Comparison of ENCODE assay signal across 15 cellular contexts in genomic region chr2:241575624-241576292, GRCh38. TPM values are rescaled to one million over a fixed set of nuclear protein-coding genes. Genes with fewer than 3 reads are reported as not detected.
DNase-seq lines count a peak whose midpoint lies in the region; ATAC-seq, FAIRE-seq and TF ChIP-seq lines count a peak whose summit lies in the region.
"Had no signal": no experiment of that assay in that cellular context is flagged by ENCODE, and none has a peak within 500 bp of the region (broad histone marks: within the 10 kb centered on the region; RNA-seq: fewer than 3 reads in every experiment).

No MANE protein-coding gene starts in this region.

- TF ChIP-seq CTCF in HCT116 (IDR thresholded peaks at IDR 0.05 in 2 of 3, conservative IDR thresholded peaks at IDR 0.05 in 1 of 3; ENCODE audit: borderline replicate concordance in 1 of 3, insufficient read depth in 1 of 3, low read depth in 2 of 3, low read length in 2 of 3) (no peak), K562 (IDR thresholded peaks at IDR 0.05 in 2 of 3, conservative IDR thresholded peaks at IDR 0.05 in 1 of 3; ENCODE audit: insufficient read depth in 2 of 3, low read depth in 1 of 3, low read length in 3 of 3) (no peak), lower lobe of right lung (IDR thresholded peaks at IDR 0.05) (no peak), sigmoid colon (IDR thresholded peaks at IDR 0.05) (no peak), coronary artery (IDR thresholded peaks at IDR 0.05) (no peak)

- TF ChIP-seq RAD21 in HCT116 (IDR thresholded peaks at IDR 0.05; ENCODE audit: low read depth) (no peak), K562 (CRISPR knock-in tag; conservative IDR thresholded peaks at IDR 0.05 in 1 of 2, IDR thresholded peaks at IDR 0.05 in 1 of 2) (no peak)

- CTCF ChIA-PET in HCT116 (lab: Charles Lee) (no interaction called here), K562 (lab: Yijun Ruan, JAX; ENCODE audit: low intra/inter-chr PET ratio) (no interaction called here)
- CTCF ChIA-PET in naive thymus-derived CD4-positive, alpha-beta T cell (lab: Charles Lee) = no interaction called here

- H3K9ac ChIP-seq in HCT116 (ENCODE audit: low read length) = no peak overlapping the region
- H3K9ac ChIP-seq in K562 (ENCODE audit: insufficient read depth in 1 of 2, low read depth in 2 of 2, low read length in 2 of 2) = no peak overlapping the region

- TF ChIP-seq POLR2A in HCT116 (IDR thresholded peaks at IDR 0.05; ENCODE audit: borderline replicate concordance, extremely low read depth, insufficient read depth, insufficient read length) = no peak
- TF ChIP-seq POLR2A in K562 (conservative IDR thresholded peaks at IDR 0.05) = no peak
- no peak for TF ChIP-seq POLR2A in sigmoid colon (IDR thresholded peaks at IDR 0.05)

- no peaks in the 10 kb centered on the region for H3K9me3 ChIP-seq in HCT116 (ENCODE audit: control insufficient read depth in 1 of 2, insufficient read depth in 1 of 2, low read depth in 1 of 2, low read length in 2 of 2)
- no peaks in the 10 kb centered on the region for H3K9me3 ChIP-seq in K562 (replicated peaks; ENCODE audit: control insufficient read depth, insufficient read depth, low read depth, low read length)
- H3K9me3 ChIP-seq in lower lobe of right lung = no peaks in the 10 kb centered on the region
- H3K9me3 ChIP-seq in sigmoid colon = no peaks in the 10 kb centered on the region
- H3K9me3 ChIP-seq in naive thymus-derived CD4-positive, alpha-beta T cell (ENCODE audit: control insufficient read depth in 2 of 3, low read length in 3 of 3) = no peaks in the 10 kb centered on the region

- H3K4me2 ChIP-seq in HCT116 (ENCODE audit: low read length) (no peak overlapping the region), K562 (ENCODE audit: insufficient read depth, low read length) (no peak overlapping the region)

- no peaks in the 10 kb centered on the region for H3K9me1 ChIP-seq in K562 (ENCODE audit: control insufficient read depth, insufficient read depth, low read length)

- H3K27me3 ChIP-seq in HCT116 (ENCODE audit: insufficient read depth, low read length) (no peaks in the 10 kb centered on the region), K562 (ENCODE audit: control insufficient read depth in 2 of 2, insufficient read depth in 2 of 2, low read length in 2 of 2) (no peaks in the 10 kb centered on the region), lower lobe of right lung (ENCODE audit: low read depth) (no peaks in the 10 kb centered on the region), sigmoid colon (no peaks in the 10 kb centered on the region)
- H3K27me3 ChIP-seq in naive thymus-derived CD4-positive, alpha-beta T cell (ENCODE audit: control insufficient read depth in 2 of 2, insufficient read depth in 2 of 2, low read length in 2 of 2) = no peaks in the 10 kb centered on the region

- H3K27me3 Mint-ChIP-seq in naive thymus-derived CD4-positive, alpha-beta T cell = no peaks in the 10 kb centered on the region

- H3K36me3 Mint-ChIP-seq in naive thymus-derived CD4-positive, alpha-beta T cell = peaks cover 0 to 34% (median 5%) of the 10 kb centered on the region in 5 donors

- H3K4me1 ChIP-seq in HCT116 (ENCODE audit: control insufficient read depth in 1 of 2, insufficient read depth in 2 of 2, low read length in 2 of 2) = no peaks in the 10 kb centered on the region
- H3K4me1 ChIP-seq in K562 (replicated peaks in 1 of 2; ENCODE audit: control insufficient read depth in 2 of 2, insufficient read depth in 2 of 2, low read length in 2 of 2) = peaks cover 0 to 6% of the 10 kb centered on the region in 2 experiments; a peak in 2 of 5 replicates
- peaks cover 4% of the 10 kb centered on the region for H3K4me1 ChIP-seq in lower lobe of right lung
- peaks cover 0 to 30% (median 20%) of the 10 kb centered on the region in 4 donors for H3K4me1 ChIP-seq in sigmoid colon
- no peaks in the 10 kb centered on the region for H3K4me1 ChIP-seq in naive thymus-derived CD4-positive, alpha-beta T cell (ENCODE audit: control insufficient read depth in 2 of 2, insufficient read depth in 2 of 2, low read length in 2 of 2)

- no peak for DNase-seq in HCT116 (ENCODE audit: low read depth, low spot score)
- no peak for DNase-seq in K562 (ENCODE audit: extremely low read depth in 1 of 4, low spot score in 3 of 4)
- DNase-seq in lower lobe of right lung = peak; percentile 9
- DNase-seq in sigmoid colon = peak; percentile 12
- no peak for DNase-seq in naive thymus-derived CD4-positive, alpha-beta T cell
- DNase-seq in coronary artery (ENCODE audit: low spot score) = no peak
- DNase-seq: NCI-H1092, NCI-H146, NCI-H2081, NCI-H748 treated with DMSO at 0.1 percent for 48 hours, RPMI8226, SIG-M5 had no signal

- 93% methylated on average over 4 of the region's 5 CpGs for WGBS in K562 (ENCODE audit: insufficient coverage, low coverage, missing lambda C conversion rate)
- 83 to 92% methylated on average over 5 of the region's 5 CpGs for WGBS in sigmoid colon, 2 donors

- POLR2A ChIA-PET in HCT116 (lab: Charles Lee) (no interaction called here), K562 (lab: Yijun Ruan, JAX) (interaction anchor here (1.0 kb wide), 1 partner anchor 33 kb away, joined by 4 read pairs; no protein-coding TSS in a partner anchor)
- POLR2A ChIA-PET in naive thymus-derived CD4-positive, alpha-beta T cell (lab: Charles Lee) = no interaction called here

- H3K27ac Mint-ChIP-seq in naive thymus-derived CD4-positive, alpha-beta T cell = peak overlapping the region in 1 of 9 donors; percentile 46

- H3K9me2 ChIP-seq in HCT116 (ENCODE audit: insufficient read depth) = no peaks in the 10 kb centered on the region

- H2AFZ ChIP-seq in HCT116 (ENCODE audit: low read depth, low read length, poor library complexity, severe bottlenecking) = no peak overlapping the region
- H2AFZ ChIP-seq in K562 (ENCODE audit: low read depth, low read length) = no peak overlapping the region

- TF ChIP-seq EP300 in K562 (IDR thresholded peaks at IDR 0.05; ENCODE audit: low read length) (no peak), sigmoid colon (IDR thresholded peaks at IDR 0.05) (no peak)

- no peaks in the 10 kb centered on the region for H3K4me1 Mint-ChIP-seq in naive thymus-derived CD4-positive, alpha-beta T cell
- H3K4me1 Mint-ChIP-seq: CD14-positive monocyte had no signal

- peak; percentile 13 for ATAC-seq in HCT116
- ATAC-seq in K562 = no peak
- peak in 1 of 2 donors; percentile 29 for ATAC-seq in lower lobe of right lung
- no peak for ATAC-seq in GM19397 (IDR thresholded peaks at IDR 0.05; ENCODE audit: unreplicated experiment)
- ATAC-seq in naive thymus-derived CD4-positive, alpha-beta T cell = no peak
- no peak for ATAC-seq in HG02885 (IDR thresholded peaks at IDR 0.05; ENCODE audit: poor library complexity, unreplicated experiment)

- RAD21 ChIA-PET in HCT116 (lab: Charles Lee; ENCODE audit: low non-redundant PET in 1 of 2, low total read pairs in 2 of 2, uncharacterized antibody in 2 of 2, unreplicated experiment in 2 of 2) = interaction anchor here (0.6 to 0.7 kb wide), 2 partner anchors 23 to 351 kb away, joined by 3 to 6 read pairs; no protein-coding TSS in a partner anchor

- peaks cover 2 to 9% of the 10 kb centered on the region in 2 experiments for H3K36me3 ChIP-seq in HCT116 (ENCODE audit: control insufficient read depth in 1 of 2, insufficient read depth in 2 of 2, low read length in 2 of 2)
- no peaks in the 10 kb centered on the region for H3K36me3 ChIP-seq in K562 (ENCODE audit: control insufficient read depth, insufficient read depth, low read length)
- peaks cover 27% of the 10 kb centered on the region for H3K36me3 ChIP-seq in lower lobe of right lung
- H3K36me3 ChIP-seq in sigmoid colon = peaks cover 15 to 38% (median 22%) of the 10 kb centered on the region in 4 donors
- peaks cover 0 to 12% (median 0%) of the 10 kb centered on the region in 3 experiments for H3K36me3 ChIP-seq in naive thymus-derived CD4-positive, alpha-beta T cell (ENCODE audit: control insufficient read depth in 2 of 3, insufficient read depth in 3 of 3, low read length in 3 of 3)

- BruUV-seq in HCT116 (replicated peaks; lab: Mats Ljungman, UMichigan) (no TSS peak), K562 (replicated peaks; lab: Mats Ljungman, UMichigan) (no TSS peak)

- H3K4me3 Mint-ChIP-seq in naive thymus-derived CD4-positive, alpha-beta T cell = no peak overlapping the region
- H3K4me3 Mint-ChIP-seq: CD14-positive monocyte had no signal

- H3K9me3 Mint-ChIP-seq in naive thymus-derived CD4-positive, alpha-beta T cell = no peaks in the 10 kb centered on the region

- H4K20me1 ChIP-seq in HCT116 (ENCODE audit: insufficient read depth) (no peaks in the 10 kb centered on the region), K562 (replicated peaks; ENCODE audit: control insufficient read depth, insufficient read depth, low read length) (no peaks in the 10 kb centered on the region)

- no peak for FAIRE-seq in K562 (lab: Jason Lieb, UNC)

- H3K4me3 ChIP-seq in HCT116 (replicated peaks in 1 of 2; ENCODE audit: low read depth in 1 of 2, low read length in 2 of 2) = no peak overlapping the region
- no peak overlapping the region for H3K4me3 ChIP-seq in K562
- H3K4me3 ChIP-seq in lower lobe of right lung = no peak overlapping the region
- no peak overlapping the region for H3K4me3 ChIP-seq in sigmoid colon
- H3K4me3 ChIP-seq in naive thymus-derived CD4-positive, alpha-beta T cell (ENCODE audit: low read length) = no peak overlapping the region
- no peak overlapping the region for H3K4me3 ChIP-seq in coronary artery

- in situ Hi-C loops in K562 (cut with MboI) = no loop called here

- H3K79me2 ChIP-seq in HCT116 (ENCODE audit: insufficient read depth, low read length) (no peaks in the 10 kb centered on the region), K562 (ENCODE audit: control insufficient read depth, insufficient read depth, low read length) (no peaks in the 10 kb centered on the region)

- no peak overlapping the region for H3K27ac ChIP-seq in HCT116 (ENCODE audit: low read depth, low read length)
- H3K27ac ChIP-seq in K562 (ENCODE audit: extremely low read depth, low read depth, low read length) = no peak overlapping the region
- H3K27ac ChIP-seq in lower lobe of right lung = no peak overlapping the region
- peak overlapping the region in 1 of 4 donors; percentile 51 for H3K27ac ChIP-seq in sigmoid colon
- H3K27ac ChIP-seq in naive thymus-derived CD4-positive, alpha-beta T cell (ENCODE audit: low read depth, low read length) = no peak overlapping the region
- H3K27ac ChIP-seq in coronary artery = no peak overlapping the region

- intact Hi-C loops in HCT116 (cut with micrococcal nuclease) = no loop called here
- intact Hi-C loops in K562 (cut with micrococcal nuclease) = no loop called here
- intact Hi-C loops in lower lobe of right lung (cut with DNase I) = no loop called here
- intact Hi-C loops in sigmoid colon (cut with DNase I) = no loop called here
- intact Hi-C loops in naive thymus-derived CD4-positive, alpha-beta T cell (cut with micrococcal nuclease) = no loop called here

RNA-seq across cellular contexts. Expression of gene BOK, which starts 17.2 kb away (rescaled TPM):
- total RNA-seq in HCT116 (2021; ENCODE audit: unreplicated experiment) (41.5 TPM), K562 (2014; rRNA removed) (2.9 and 3.1 TPM in 2 replicates), K562 (2014; rRNA removed; fragmentation: Illumina TruSeq; extraction: Trizol) (0.35 and 0.47 TPM in 2 replicates), K562 (2015; rRNA removed; fragmentation: Illumina TruSeq; extraction: Trizol) (0.76 and 0.83 TPM in 2 replicates), K562 (2021) (2.6 and 3.3 TPM in 2 replicates), lower lobe of right lung (44.2 TPM), sigmoid colon (100 to 1,000 TPM in 1 of 4 donors, 10 to 100 TPM in 3; 46.6 to 112 (median 81.0) TPM)
- polyA plus RNA-seq in HCT116 (2012) = 22.5 and 24.3 TPM in 2 replicates
- 0.58 and 3.2 TPM in 2 replicates for total RNA-seq in K562 (2011; cell fraction: chromatin; rRNA removed; ENCODE audit: low replicate concordance)
- 2.0 and 3.0 TPM in 2 replicates for total RNA-seq in K562 (2011; cell fraction: nucleolus; rRNA removed)
- total RNA-seq in K562 (2011; cell fraction: nucleoplasm; rRNA removed) = 0.95 and 1.5 TPM in 2 replicates
- polyA plus RNA-seq in K562 (2011; rRNA removed) (2.0 and 2.7 TPM in 2 replicates), K562 (2014; fragmentation: Illumina TruSeq; extraction: Trizol) (1.2 and 2.4 TPM in 2 replicates), K562 (2014; fragmentation: Nextera tagmentation; extraction: Ambion mirVana) (under 1 TPM in 1 of 2 experiments, not detected in 1; 0.03 TPM), K562 (2014; rRNA removed) (2.3 and 2.8 TPM in 2 replicates), sigmoid colon (10 to 100 TPM in 1 of 3 donors, 1 to 10 TPM in 2; 6.2 to 12.7 (median 8.4) TPM)
- polyA plus RNA-seq in K562 (2011; cell fraction: cytosol; rRNA removed) = 3.1 and 11.3 TPM in 2 replicates
- 3.9 and 9.0 TPM in 2 replicates for polyA plus RNA-seq in K562 (2011; cell fraction: nucleus; rRNA removed)
- polyA plus RNA-seq in K562 (2012) = 1.8 TPM in 2 replicates
- 0.81 and 1.6 TPM in 2 replicates for polyA minus RNA-seq in K562 (2011; rRNA and poly(A)+ RNA removed)
- 2.4 and 3.1 TPM in 2 replicates for polyA minus RNA-seq in K562 (2011; cell fraction: cytosol; rRNA and poly(A)+ RNA removed)
- polyA minus RNA-seq in K562 (2011; cell fraction: nucleus; rRNA and poly(A)+ RNA removed) = 0.67 TPM in 2 replicates
- 1 to 10 TPM in 1 of 5 experiments, not detected in 4; 1.3 TPM for total RNA-seq in naive thymus-derived CD4-positive, alpha-beta T cell
- under 1 TPM in 1 of 2 donors, not detected in 1; 0.11 TPM for polyA plus RNA-seq in naive thymus-derived CD4-positive, alpha-beta T cell

Comparison
In these comparisons a context has a peak if more than half of its experiments do, and no peak if none do; other contexts are left out.
1. DNase-seq: peak in lower lobe of right lung (single experiment) and sigmoid colon (single experiment); none in HCT116 (single experiment), K562 (0 of 4), naive thymus-derived CD4-positive, alpha-beta T cell (0 of 9) and coronary artery (single experiment).